Comparison of ENCODE assay signal across 20 cellular contexts in genomic region chr21:16241021-16241420, GRCh38.
"Had no signal": no experiment of that assay in that cellular context is flagged by ENCODE, and none has a peak within 500 bp of the region (broad histone marks: within the 10 kb centered on the region; RNA-seq: fewer than 3 reads in every experiment).

No MANE protein-coding gene starts in this region.

- H3K4me3 Mint-ChIP-seq: activated CD4-positive, alpha-beta memory T cell treated with anti-CD3 and anti-CD28 coated beads for 36 hours; activated CD4-positive, alpha-beta T cell treated with anti-CD3 and anti-CD28 coated beads for 36 hours; activated T-helper 1 cell treated with anti-CD3 and anti-CD28 coated beads, Interleukin-12 subunit alpha, Interleukin-12 subunit beta, Interleukin-2, Interleukin-4 antibody, amounts not matched to agents 30 ng/mL and 10 ng/mL and 1 ng/mL, durations not matched to agents 14 hours and 24 hours and 36 hours; dendritic cell treated with granulocyte-macrophage colony-stimulating factor and Interleukin-4, amounts not matched to agents 40 ng/mL and 50 ng/mL, for 4 days; naive thymus-derived CD8-positive, alpha-beta T cell; stimulated activated memory B cell treated with anti-CD40 and anti-IgM and Interleukin-4, amounts not matched to agents 10 μg/mL and 1 μg/mL and 100 μg/mL, for 72 hours; T-cell; WTC11 had no signal

- ATAC-seq: activated CD4-positive, alpha-beta T cell treated with anti-CD3 and anti-CD28 coated beads for 36 hours; activated naive CD4-positive, alpha-beta T cell treated with anti-CD3 and anti-CD28 coated beads, Interleukin-2, amount 50 U/mL, for 72 hours; gastroesophageal sphincter; naive thymus-derived CD8-positive, alpha-beta T cell; pancreas; stimulated activated memory B cell treated with anti-CD40 and anti-IgM and Interleukin-4, amounts not matched to agents 10 μg/mL and 1 μg/mL and 100 μg/mL, for 72 hours; T-cell had no signal

- H3K27ac Mint-ChIP-seq: activated CD4-positive, alpha-beta memory T cell treated with anti-CD3 and anti-CD28 coated beads for 36 hours; activated CD4-positive, alpha-beta T cell treated with anti-CD3 and anti-CD28 coated beads for 36 hours; activated naive CD4-positive, alpha-beta T cell treated with anti-CD3 and anti-CD28 coated beads, Interleukin-2, amount 50 U/mL, for 72 hours; activated T-helper 1 cell treated with anti-CD3 and anti-CD28 coated beads, Interleukin-12 subunit alpha, Interleukin-12 subunit beta, Interleukin-2, Interleukin-4 antibody, amounts not matched to agents 30 ng/mL and 10 ng/mL and 1 ng/mL, durations not matched to agents 14 hours and 24 hours and 36 hours; dendritic cell treated with granulocyte-macrophage colony-stimulating factor and Interleukin-4, amounts not matched to agents 40 ng/mL and 50 ng/mL, for 4 days; naive thymus-derived CD8-positive, alpha-beta T cell; stimulated activated memory B cell treated with anti-CD40 and anti-IgM and Interleukin-4, amounts not matched to agents 10 μg/mL and 1 μg/mL and 100 μg/mL, for 72 hours; T-cell; WTC11 had no signal

- H3K27ac ChIP-seq: breast epithelium, epithelial cell of prostate, gastroesophageal sphincter, pancreas, sigmoid colon, transverse colon had no signal

- H3K4me1 ChIP-seq: adrenal gland, breast epithelium, gastroesophageal sphincter, pancreas, sigmoid colon, transverse colon had no signal

- H3K4me3 ChIP-seq: adrenal gland, breast epithelium, gastroesophageal sphincter, pancreas, sigmoid colon, transverse colon had no signal

- H3K36me3 ChIP-seq: adrenal gland, breast epithelium, gastroesophageal sphincter, pancreas, sigmoid colon, transverse colon had no signal

- H3K4me1 Mint-ChIP-seq: activated CD4-positive, alpha-beta T cell treated with anti-CD3 and anti-CD28 coated beads for 36 hours; naive thymus-derived CD8-positive, alpha-beta T cell; stimulated activated memory B cell treated with anti-CD40 and anti-IgM and Interleukin-4, amounts not matched to agents 10 μg/mL and 1 μg/mL and 100 μg/mL, for 72 hours; T-cell had no signal

- H3K9me3 ChIP-seq: adrenal gland, breast epithelium, gastroesophageal sphincter, pancreas, sigmoid colon, transverse colon had no signal

- H3K9me3 Mint-ChIP-seq: activated T-helper 1 cell treated with anti-CD3 and anti-CD28 coated beads, Interleukin-12 subunit alpha, Interleukin-12 subunit beta, Interleukin-2, Interleukin-4 antibody, amounts not matched to agents 30 ng/mL and 10 ng/mL and 1 ng/mL, durations not matched to agents 14 hours and 24 hours and 36 hours; dendritic cell treated with granulocyte-macrophage colony-stimulating factor and Interleukin-4, amounts not matched to agents 40 ng/mL and 50 ng/mL, for 4 days; stimulated activated memory B cell treated with anti-CD40 and anti-IgM and Interleukin-4, amounts not matched to agents 10 μg/mL and 1 μg/mL and 100 μg/mL, for 72 hours; WTC11 had no signal

- H3K27me3 ChIP-seq: adrenal gland, breast epithelium, gastroesophageal sphincter, sigmoid colon, transverse colon had no signal

- H3K27me3 Mint-ChIP-seq: activated CD4-positive, alpha-beta memory T cell treated with anti-CD3 and anti-CD28 coated beads for 36 hours; activated CD4-positive, alpha-beta T cell treated with anti-CD3 and anti-CD28 coated beads for 36 hours; dendritic cell treated with granulocyte-macrophage colony-stimulating factor and Interleukin-4, amounts not matched to agents 40 ng/mL and 50 ng/mL, for 4 days; naive thymus-derived CD8-positive, alpha-beta T cell; stimulated activated memory B cell treated with anti-CD40 and anti-IgM and Interleukin-4, amounts not matched to agents 10 μg/mL and 1 μg/mL and 100 μg/mL, for 72 hours; T-cell had no signal

- DNase-seq: activated CD4-positive, alpha-beta memory T cell treated with anti-CD3 and anti-CD28 coated beads for 36 hours; activated CD4-positive, alpha-beta T cell treated with anti-CD3 and anti-CD28 coated beads for 36 hours; activated gamma-delta T cell treated with Interleukin-2 at 50 U/mL for 16 hours; activated T-cell treated with anti-CD3 and anti-CD28 coated beads for 4 hours; effector memory CD4-positive, alpha-beta T cell; naive thymus-derived CD8-positive, alpha-beta T cell; pancreas; sigmoid colon; stimulated activated CD4-positive, alpha-beta T cell treated with anti-CD3 and anti-CD28 coated beads, Interleukin-4, amount 100 ng/mL, for 24 hours; T-cell; transverse colon had no signal

- H3K36me3 Mint-ChIP-seq: activated CD4-positive, alpha-beta memory T cell treated with anti-CD3 and anti-CD28 coated beads for 36 hours; activated naive CD4-positive, alpha-beta T cell treated with anti-CD3 and anti-CD28 coated beads, Interleukin-2, amount 50 U/mL, for 72 hours; stimulated activated memory B cell treated with anti-CD40 and anti-IgM and Interleukin-4, amounts not matched to agents 10 μg/mL and 1 μg/mL and 100 μg/mL, for 72 hours; T-cell; WTC11 had no signal
